ENCODE assay signal across 23 cellular contexts in genomic region chr2:191696960-191697359, GRCh38.
"Had no signal": no experiment of that assay in that cellular context is flagged by ENCODE, and none has a peak within 500 bp of the region (broad histone marks: within the 10 kb centered on the region; RNA-seq: fewer than 3 reads in every experiment).

No MANE protein-coding gene starts in this region.

- H3K27me3 Mint-ChIP-seq: activated CD8-positive, alpha-beta memory T cell treated with anti-CD3 and anti-CD28 coated beads, Interleukin-2, amount 10 ng/mL, durations not matched to agents 7 days and 5 days; activated CD8-positive, alpha-beta T cell treated with anti-CD3 and anti-CD28 coated beads for 36 hours; activated naive CD8-positive, alpha-beta T cell treated with anti-CD3 and anti-CD28 coated beads for 36 hours; naive thymus-derived CD8-positive, alpha-beta T cell; progenitor cell of endocrine pancreas; stimulated activated naive B cell treated with anti-CD40 and anti-IgM and Interleukin-4, amounts not matched to agents 10 μg/mL and 1 μg/mL and 100 μg/mL, for 72 hours; T-helper 17 cell had no signal

- H3K4me1 ChIP-seq: left lung, neural progenitor cell, vagina had no signal

- DNase-seq: activated CD4-positive, alpha-beta T cell treated with anti-CD3 and anti-CD28 coated beads for 48 hours; activated CD8-positive, alpha-beta memory T cell treated with anti-CD3 and anti-CD28 coated beads, Interleukin-2, amount 10 ng/mL, durations not matched to agents 7 days and 5 days; activated CD8-positive, alpha-beta T cell treated with anti-CD3 and anti-CD28 coated beads for 36 hours; activated naive CD4-positive, alpha-beta T cell; activated naive CD8-positive, alpha-beta T cell treated with anti-CD3 and anti-CD28 coated beads for 36 hours; activated T-cell treated with anti-CD3 and anti-CD28 coated beads for 4 hours; amniotic stem cell; cerebellar nuclear complex; foreskin fibroblast; left lung; naive thymus-derived CD8-positive, alpha-beta T cell; retina; stimulated activated CD4-positive, alpha-beta T cell treated with anti-CD3 and anti-CD28 coated beads, Interleukin-2, amount 100 ng/mL, for 48 hours; stimulated activated CD8-positive, alpha-beta memory T cell treated with anti-CD3 and anti-CD28 coated beads, Interleukin-4, amount 100 ng/mL, for 48 hours; stimulated activated naive B cell treated with anti-CD40 and anti-IgM and Interleukin-4, amounts not matched to agents 10 μg/mL and 1 μg/mL and 100 μg/mL, for 72 hours; T-helper 17 cell; trophoblast cell had no signal

- H3K4me3 ChIP-seq: coronary artery, left lung, lung, neural progenitor cell, vagina had no signal

- H3K27ac Mint-ChIP-seq: activated CD8-positive, alpha-beta memory T cell treated with anti-CD3 and anti-CD28 coated beads, Interleukin-2, amount 10 ng/mL, durations not matched to agents 7 days and 5 days; activated CD8-positive, alpha-beta T cell treated with anti-CD3 and anti-CD28 coated beads for 36 hours; activated naive CD8-positive, alpha-beta T cell treated with anti-CD3 and anti-CD28 coated beads for 36 hours; activated T-helper 2 cell treated with anti-CD3 and anti-CD28 coated beads, Interferon-gamma antibody, Interleukin-2, Interleukin-4, amounts not matched to agents 10 μg/mL and 5 μg/mL and 100 μg/mL, durations not matched to agents 14 hours and 24 hours and 36 hours; naive thymus-derived CD8-positive, alpha-beta T cell; neural progenitor cell; progenitor cell of endocrine pancreas; stimulated activated naive B cell treated with anti-CD40 and anti-IgM and Interleukin-4, amounts not matched to agents 10 μg/mL and 1 μg/mL and 100 μg/mL, for 72 hours; T-helper 17 cell had no signal

- H3K9me3 Mint-ChIP-seq: activated CD8-positive, alpha-beta T cell treated with anti-CD3 and anti-CD28 coated beads for 36 hours; activated naive CD8-positive, alpha-beta T cell treated with anti-CD3 and anti-CD28 coated beads for 36 hours; activated T-helper 2 cell treated with anti-CD3 and anti-CD28 coated beads, Interferon-gamma antibody, Interleukin-2, Interleukin-4, amounts not matched to agents 10 μg/mL and 5 μg/mL and 100 μg/mL, durations not matched to agents 14 hours and 24 hours and 36 hours; naive thymus-derived CD8-positive, alpha-beta T cell; neural progenitor cell; stimulated activated naive B cell treated with anti-CD40 and anti-IgM and Interleukin-4, amounts not matched to agents 10 μg/mL and 1 μg/mL and 100 μg/mL, for 72 hours had no signal

- H3K27me3 ChIP-seq: left lung, neural progenitor cell, vagina had no signal

- H3K36me3 ChIP-seq: neural progenitor cell, vagina had no signal

- H3K4me3 Mint-ChIP-seq: activated CD8-positive, alpha-beta memory T cell treated with anti-CD3 and anti-CD28 coated beads, Interleukin-2, amount 10 ng/mL, durations not matched to agents 7 days and 5 days; activated CD8-positive, alpha-beta T cell treated with anti-CD3 and anti-CD28 coated beads for 36 hours; activated naive CD8-positive, alpha-beta T cell treated with anti-CD3 and anti-CD28 coated beads for 36 hours; naive thymus-derived CD8-positive, alpha-beta T cell; neural progenitor cell; stimulated activated naive B cell treated with anti-CD40 and anti-IgM and Interleukin-4, amounts not matched to agents 10 μg/mL and 1 μg/mL and 100 μg/mL, for 72 hours; T-helper 17 cell had no signal

- H3K36me3 Mint-ChIP-seq: neural progenitor cell had no signal

- H3K27ac ChIP-seq: coronary artery, left lung, neural progenitor cell, vagina had no signal

- H3K9me3 ChIP-seq: left lung, vagina had no signal

- H3K4me1 Mint-ChIP-seq: naive thymus-derived CD8-positive, alpha-beta T cell had no signal

- ATAC-seq: activated CD8-positive, alpha-beta memory T cell treated with anti-CD3 and anti-CD28 coated beads, Interleukin-2, amount 10 ng/mL, durations not matched to agents 7 days and 5 days; activated CD8-positive, alpha-beta T cell treated with anti-CD3 and anti-CD28 coated beads for 36 hours; left lung; naive thymus-derived CD8-positive, alpha-beta T cell; T-helper 17 cell had no signal
